Comparison of ENCODE assay signal across 1 cellular context in the genomic region with DNA sequence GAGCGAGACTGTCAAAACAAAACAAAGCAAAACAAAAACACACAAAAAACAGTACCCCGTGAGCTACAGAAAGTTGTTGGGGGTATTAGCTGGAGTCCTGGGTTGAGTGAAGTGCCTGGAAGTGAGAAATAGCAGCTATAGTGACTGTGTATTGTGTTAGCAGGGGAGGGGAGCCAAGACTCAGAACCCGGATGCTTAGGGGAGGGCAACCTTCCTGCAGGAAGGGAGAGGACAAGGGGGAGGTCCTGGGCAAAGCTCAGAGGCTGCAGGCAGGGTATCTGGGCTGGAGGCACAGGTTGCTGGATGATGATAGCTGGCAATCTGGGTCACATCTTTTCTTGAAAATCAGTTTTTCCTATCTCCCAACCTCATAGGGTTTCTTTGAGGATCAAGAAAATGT.
TF ChIP-seq lines count a peak whose summit lies in the region.

No MANE protein-coding gene starts in this region.

TF ChIP-seq in endothelial cell of umbilical vein, 7 proteins besides CTCF, POLR2A, EP300 and RAD21 (continued from another document):
- TF ChIP-seq, protein P1, sequence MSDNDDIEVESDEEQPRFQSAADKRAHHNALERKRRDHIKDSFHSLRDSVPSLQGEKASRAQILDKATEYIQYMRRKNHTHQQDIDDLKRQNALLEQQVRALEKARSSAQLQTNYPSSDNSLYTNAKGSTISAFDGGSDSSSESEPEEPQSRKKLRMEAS (IDR thresholded peaks at IDR 0.05; ENCODE audit: insufficient read depth, insufficient read length) = no peak
